17 cellular contexts compared by ENCODE assay signal in the genomic region with DNA sequence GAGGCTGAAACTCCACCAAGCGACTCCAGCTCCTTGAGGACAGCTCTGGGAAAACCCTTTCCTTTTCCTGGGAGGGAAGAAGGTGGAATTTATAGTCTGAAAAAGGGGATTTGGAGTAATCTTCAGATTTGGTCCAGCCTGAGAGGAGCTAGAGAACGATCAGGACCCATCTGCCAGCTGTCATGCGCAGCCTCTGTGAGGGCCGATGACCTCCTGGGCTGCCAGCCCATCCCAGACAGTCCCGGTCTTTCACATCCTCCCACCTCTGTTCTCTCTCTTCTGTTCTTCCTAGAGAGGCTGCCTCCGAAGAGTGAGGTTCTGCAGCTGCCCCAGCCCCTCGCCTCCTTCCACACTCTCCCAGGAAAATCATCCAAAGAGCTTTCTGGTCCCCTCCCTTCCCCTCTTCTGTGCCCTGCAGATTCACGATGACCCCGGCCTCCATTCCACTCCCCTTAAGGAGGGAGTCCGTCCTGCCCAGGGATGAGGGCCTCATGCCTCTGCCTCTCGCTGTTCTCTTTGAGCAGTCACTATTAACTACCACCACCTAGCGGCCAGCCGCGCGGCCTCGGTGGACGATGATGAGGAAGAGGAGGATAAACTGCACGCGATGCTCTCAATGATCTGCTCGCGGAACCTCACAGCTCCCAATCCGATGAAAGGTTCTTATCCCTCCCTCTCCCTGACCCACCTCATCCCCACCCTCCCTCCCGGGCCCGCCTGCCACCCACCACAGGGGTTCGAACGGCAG. TPM values are rescaled to one million over a fixed set of nuclear protein-coding genes. Genes with fewer than 3 reads are reported as not detected.
DNase-seq lines count a peak whose midpoint lies in the region; ATAC-seq, FAIRE-seq and TF ChIP-seq lines count a peak whose summit lies in the region.
"Had no signal": no experiment of that assay in that cellular context is flagged by ENCODE, and none has a peak within 500 bp of the region (broad histone marks: within the 10 kb centered on the region; RNA-seq: fewer than 3 reads in every experiment).

No MANE protein-coding gene starts in this region.

- no peaks in the 10 kb centered on the region for H3K27me3 Mint-ChIP-seq in naive thymus-derived CD8-positive, alpha-beta T cell

- intact Hi-C loops in HepG2 (cut with micrococcal nuclease; ENCODE audit: unreplicated experiment), result no loop called here
- intact Hi-C loops in right lobe of liver (cut with DNase I), result no loop called here

- 0 out of 2 replicates have a peak, but pooled peaks have one; percentile 12 for TF ChIP-seq CTCF in HepG2 (CRISPR knock-in tag; IDR thresholded peaks at IDR 0.05)
- no peak for TF ChIP-seq CTCF in right lobe of liver (IDR thresholded peaks at IDR 0.05)
- peak; percentile 39 for TF ChIP-seq CTCF in astrocyte of the cerebellum (IDR thresholded peaks at IDR 0.05; ENCODE audit: low read depth, low read length, missing control alignments)
- peak; percentile 32 for TF ChIP-seq CTCF in hepatocyte (IDR thresholded peaks at IDR 0.05; ENCODE audit: poor library complexity)

- no peaks in the 10 kb centered on the region for H4K20me1 ChIP-seq in HepG2 (ENCODE audit: insufficient read depth, low read length)
- H4K20me1 ChIP-seq in hepatocyte (ENCODE audit: insufficient read depth, poor library complexity, severe bottlenecking), result no peaks in the 10 kb centered on the region

- TF ChIP-seq EP300 in HepG2 (IDR thresholded peaks at IDR 0.05; ENCODE audit: low read depth in 2 of 2, low read length in 2 of 2), result no peak
- TF ChIP-seq EP300 in HepG2 (CRISPR knock-in tag; IDR thresholded peaks at IDR 0.05; ENCODE audit: borderline replicate concordance), result no peak

- CTCF ChIA-PET in HepG2 (lab: Yijun Ruan, JAX; ENCODE audit: low intra/inter-chr PET ratio, low total read pairs), result no interaction called here

- no peak overlapping the region for H3K4me3 ChIP-seq in HepG2 (replicated peaks in 1 of 3; ENCODE audit: insufficient read depth in 1 of 3, low read depth in 2 of 3, low read length in 3 of 3)
- no peak overlapping the region for H3K4me3 ChIP-seq in right lobe of liver
- H3K4me3 ChIP-seq in astrocyte of the cerebellum (ENCODE audit: low read depth, low read length), result no peak overlapping the region
- no peak overlapping the region for H3K4me3 ChIP-seq in hepatocyte
- H3K4me3 ChIP-seq: esophagus squamous epithelium had no signal

- BruUV-seq in HepG2 (replicated peaks; lab: Mats Ljungman, UMichigan), result no TSS peak

- H3K27me3 ChIP-seq in HepG2 (ENCODE audit: control insufficient read depth in 1 of 2, insufficient read depth in 2 of 2, low read length in 2 of 2) (no peaks in the 10 kb centered on the region), right lobe of liver (no peaks in the 10 kb centered on the region), hepatocyte (no peaks in the 10 kb centered on the region)
- H3K27me3 ChIP-seq: esophagus squamous epithelium had no signal

- no peak overlapping the region for H3K9ac ChIP-seq in HepG2 (ENCODE audit: insufficient read depth, low read depth, low read length)
- H3K9ac ChIP-seq: parathyroid adenoma had no signal

- H3K27ac ChIP-seq in HepG2 (ENCODE audit: extremely low read length, insufficient read depth, low read length) (no peak overlapping the region), right lobe of liver (no peak overlapping the region), hepatocyte (no peak overlapping the region)
- H3K27ac ChIP-seq: esophagus squamous epithelium, parathyroid adenoma had no signal

- POLR2A ChIA-PET in HepG2 (lab: Yijun Ruan, JAX), result no interaction called here
- POLR2A ChIA-PET in naive thymus-derived CD8-positive, alpha-beta T cell (lab: Charles Lee), result no interaction called here

- H3K9me2 ChIP-seq in hepatocyte (replicated peaks; ENCODE audit: insufficient read depth), result no peaks in the 10 kb centered on the region

- peak overlapping the region in 2 of 10 donors; percentile 19 to 51 for H3K27ac Mint-ChIP-seq in naive thymus-derived CD8-positive, alpha-beta T cell
- H3K27ac Mint-ChIP-seq: immature natural killer cell, mesothelial cell of epicardium had no signal

- ATAC-seq in HepG2, result no peak
- ATAC-seq in right lobe of liver, result no peak
- no peak for ATAC-seq in HG02763 (IDR thresholded peaks at IDR 0.05; ENCODE audit: unreplicated experiment)
- no peak for ATAC-seq in GM21723 (IDR thresholded peaks at IDR 0.05; ENCODE audit: unreplicated experiment)
- no peak for ATAC-seq in naive thymus-derived CD8-positive, alpha-beta T cell

- no peaks in the 10 kb centered on the region for H3K79me2 ChIP-seq in HepG2 (ENCODE audit: insufficient read depth, low read length)
- no peaks in the 10 kb centered on the region for H3K79me2 ChIP-seq in hepatocyte
- H3K79me2 ChIP-seq: parathyroid adenoma had no signal

- H3K4me2 ChIP-seq in HepG2 (ENCODE audit: low read depth, low read length) (no peak overlapping the region), hepatocyte (no peak overlapping the region)

- H3K9me3 Mint-ChIP-seq in naive thymus-derived CD8-positive, alpha-beta T cell, result no peaks in the 10 kb centered on the region
- H3K9me3 Mint-ChIP-seq: immature natural killer cell, mesothelial cell of epicardium had no signal

- WGBS in HepG2 (ENCODE audit: low lambda C conversion rate), result 89% methylated on average over 26 of the region's 26 CpGs
- WGBS in right lobe of liver (ENCODE audit: insufficient coverage, low coverage, low lambda C conversion rate, missing lambda C conversion rate), result 85% methylated on average over 23 of the region's 26 CpGs
- WGBS in hepatocyte (ENCODE audit: low lambda C conversion rate, missing lambda C conversion rate), result 71% methylated on average over 23 of the region's 26 CpGs

- H3K9me3 ChIP-seq in HepG2 (ENCODE audit: low read length), result no peaks in the 10 kb centered on the region
- H3K9me3 ChIP-seq in right lobe of liver, result no peaks in the 10 kb centered on the region
- H3K9me3 ChIP-seq in hepatocyte (ENCODE audit: low read depth), result no peaks in the 10 kb centered on the region
- H3K9me3 ChIP-seq: esophagus squamous epithelium had no signal

- DNase-seq in HepG2 (ENCODE audit: low spot score) (no peak), right lobe of liver (no peak), astrocyte of the cerebellum (ENCODE audit: low read depth) (no peak), hepatocyte (ENCODE audit: low spot score) (no peak), erythroblast (lab: John Stamatoyannopoulos, UW) (no peak)
- no peak for DNase-seq in naive thymus-derived CD8-positive, alpha-beta T cell
- DNase-seq: central memory CD4-positive, alpha-beta T cell; DMS79 treated with DMSO at 0.1 percent for 48 hours; esophagus squamous epithelium; immature natural killer cell; NCI-H187 treated with DMSO at 0.1 percent for 48 hours; NCI-H526 treated with DMSO at 0.1 percent for 48 hours; T1000 had no signal

- TF ChIP-seq POLR2A in HepG2 (IDR thresholded peaks at IDR 0.05; ENCODE audit: insufficient read depth in 1 of 2, low read depth in 2 of 2, low read length in 2 of 2), result no peak
- TF ChIP-seq POLR2A in right lobe of liver (IDR thresholded peaks at IDR 0.05), result no peak
- TF ChIP-seq POLR2A in erythroblast (IDR thresholded peaks at IDR 0.05; ENCODE audit: low read length), result no peak

- H3K4me1 ChIP-seq in HepG2 (ENCODE audit: insufficient read depth, low read length) (no peaks in the 10 kb centered on the region), right lobe of liver (no peaks in the 10 kb centered on the region), hepatocyte (ENCODE audit: insufficient read depth) (no peaks in the 10 kb centered on the region)
- H3K4me1 ChIP-seq: parathyroid adenoma had no signal

- TF ChIP-seq RAD21 in HepG2 (CRISPR knock-in tag; IDR thresholded peaks at IDR 0.05), result no peak

- in situ Hi-C loops in HepG2 (cut with HindIII; ENCODE audit: extremely low pct_ligation_motif_present, low pct_unique_long_range_greater_than_20kb), result no loop called here
- in situ Hi-C loops in astrocyte of the cerebellum (cut with HindIII; ENCODE audit: low sequenced_read_pairs), result no loop called here

- H3K36me3 Mint-ChIP-seq in naive thymus-derived CD8-positive, alpha-beta T cell, result peaks cover 0 to 39% (median 0%) of the 10 kb centered on the region in 3 donors
- H3K36me3 Mint-ChIP-seq: immature natural killer cell had no signal

- H3K4me1 Mint-ChIP-seq in naive thymus-derived CD8-positive, alpha-beta T cell, result no peaks in the 10 kb centered on the region
- H3K4me1 Mint-ChIP-seq: immature natural killer cell, mesothelial cell of epicardium had no signal

- H3K4me3 Mint-ChIP-seq in naive thymus-derived CD8-positive, alpha-beta T cell, result no peak overlapping the region
- H3K4me3 Mint-ChIP-seq: immature natural killer cell, mesothelial cell of epicardium had no signal

- FAIRE-seq in HepG2 (lab: Jason Lieb, UNC), result no peak

- H3K36me3 ChIP-seq in HepG2 (replicated peaks in 1 of 2; ENCODE audit: control insufficient read depth in 1 of 2, insufficient read depth in 2 of 2, low read length in 2 of 2), result peaks cover 14 to 25% of the 10 kb centered on the region in 2 experiments; a peak in 3 of 5 replicates
- H3K36me3 ChIP-seq in right lobe of liver, result peaks cover 0 to 2% (median 0%) of the 10 kb centered on the region in 4 donors
- H3K36me3 ChIP-seq in hepatocyte (replicated peaks; ENCODE audit: insufficient read depth, low read depth), result no peaks in the 10 kb centered on the region

- H2AFZ ChIP-seq in HepG2 (ENCODE audit: low read length) (no peak overlapping the region), hepatocyte (no peak overlapping the region)
- H2AFZ ChIP-seq: parathyroid adenoma had no signal

RNA-seq across cellular contexts. Expression of a gene that starts 29.6 kb away (rescaled TPM):
- total RNA-seq in HepG2 (2016; rRNA removed; fragmentation: Illumina TruSeq; extraction: Trizol) (11.3 and 30.4 TPM in 2 replicates), right lobe of liver (10 to 100 TPM in 4 of 6 experiments, 1 to 10 TPM in 2; 6.0 to 17.2 (median 13.2) TPM), hepatocyte (22.2 and 22.3 TPM in 2 replicates)
- 7.6 and 9.3 TPM in 2 replicates for total RNA-seq in HepG2 (2016; cell fraction: cytosol; rRNA removed; fragmentation: Illumina TruSeq; extraction: Trizol; ENCODE audit: low read depth)
- total RNA-seq in HepG2 (2016; cell fraction: insoluble cytoplasmic fraction; rRNA removed; fragmentation: Illumina TruSeq; extraction: Trizol), result 9.9 and 30.6 TPM in 2 replicates
- 11.2 and 13.2 TPM in 2 replicates for total RNA-seq in HepG2 (2016; cell fraction: membrane; rRNA removed; fragmentation: Illumina TruSeq; extraction: Trizol)
- 35.7 and 46.1 TPM in 2 replicates for total RNA-seq in HepG2 (2016; cell fraction: nucleus; rRNA removed; fragmentation: Illumina TruSeq; extraction: Trizol)
- polyA plus RNA-seq in HepG2 (2011; rRNA removed) (51.3 and 65.4 TPM in 2 replicates), hepatocyte (34.9 and 51.2 TPM in 2 replicates)
- 21.2 and 36.3 TPM in 2 replicates for polyA plus RNA-seq in HepG2 (2011; cell fraction: cytosol; rRNA removed)
- 464 and 562 TPM in 2 replicates for polyA plus RNA-seq in HepG2 (2011; cell fraction: nucleus; rRNA removed)
- 23.3 and 40.7 TPM in 2 replicates for polyA plus RNA-seq in HepG2 (2012)
- polyA plus RNA-seq in HepG2 (2016; cell fraction: cytosol; fragmentation: Illumina TruSeq; extraction: Trizol; ENCODE audit: low read depth), result 3.8 and 4.0 TPM in 2 replicates
- 14.4 and 16.9 TPM in 2 replicates for polyA plus RNA-seq in HepG2 (2016; cell fraction: insoluble cytoplasmic fraction; fragmentation: Illumina TruSeq; extraction: Trizol; ENCODE audit: low read depth)
- 7.9 and 8.8 TPM in 2 replicates for polyA plus RNA-seq in HepG2 (2016; cell fraction: membrane; fragmentation: Illumina TruSeq; extraction: Trizol; ENCODE audit: low read depth)
- polyA plus RNA-seq in HepG2 (2016; cell fraction: nucleus; fragmentation: Illumina TruSeq; extraction: Trizol; ENCODE audit: insufficient read depth, low read depth), result 128 and 136 TPM in 2 replicates
- polyA minus RNA-seq in HepG2 (2011; rRNA and poly(A)+ RNA removed; ENCODE audit: low replicate concordance), result 30.6 and 64.0 TPM in 2 replicates
- polyA minus RNA-seq in HepG2 (2011; cell fraction: cytosol; rRNA and poly(A)+ RNA removed), result 15.6 and 19.8 TPM in 2 replicates
- polyA minus RNA-seq in HepG2 (2011; cell fraction: nucleus; rRNA and poly(A)+ RNA removed), result 41.3 and 46.7 TPM in 2 replicates
- total RNA-seq in naive thymus-derived CD8-positive, alpha-beta T cell, result 100 to 1,000 TPM; 160 to 179 TPM
- polyA plus RNA-seq in naive thymus-derived CD8-positive, alpha-beta T cell, result 10 to 100 TPM; 12.1 to 22.6 (median 13.1) TPM

RNA-seq across cellular contexts. Expression of a gene that starts 30.7 kb away (rescaled TPM):
- 65.8 and 75.8 TPM in 2 replicates for total RNA-seq in HepG2 (2016; rRNA removed; fragmentation: Illumina TruSeq; extraction: Trizol)
- total RNA-seq in HepG2 (2016; cell fraction: cytosol; rRNA removed; fragmentation: Illumina TruSeq; extraction: Trizol; ENCODE audit: low read depth), result 6.6 and 6.8 TPM in 2 replicates
- total RNA-seq in HepG2 (2016; cell fraction: insoluble cytoplasmic fraction; rRNA removed; fragmentation: Illumina TruSeq; extraction: Trizol), result 68.7 and 76.2 TPM in 2 replicates
- total RNA-seq in HepG2 (2016; cell fraction: membrane; rRNA removed; fragmentation: Illumina TruSeq; extraction: Trizol), result 16.3 and 19.0 TPM in 2 replicates
- 55.3 and 57.6 TPM in 2 replicates for total RNA-seq in HepG2 (2016; cell fraction: nucleus; rRNA removed; fragmentation: Illumina TruSeq; extraction: Trizol)
- 7.1 and 7.2 TPM in 2 replicates for polyA plus RNA-seq in HepG2 (2011; rRNA removed)
- 4.8 and 5.9 TPM in 2 replicates for polyA plus RNA-seq in HepG2 (2011; cell fraction: cytosol; rRNA removed)
- polyA plus RNA-seq in HepG2 (2011; cell fraction: nucleus; rRNA removed), result 17.4 and 22.0 TPM in 2 replicates
- polyA plus RNA-seq in HepG2 (2012), result 22.0 and 25.7 TPM in 2 replicates
- polyA plus RNA-seq in HepG2 (2016; cell fraction: cytosol; fragmentation: Illumina TruSeq; extraction: Trizol; ENCODE audit: low read depth), result 3.5 and 3.7 TPM in 2 replicates
- polyA plus RNA-seq in HepG2 (2016; cell fraction: insoluble cytoplasmic fraction; fragmentation: Illumina TruSeq; extraction: Trizol; ENCODE audit: low read depth), result 56.2 and 57.1 TPM in 2 replicates
- polyA plus RNA-seq in HepG2 (2016; cell fraction: membrane; fragmentation: Illumina TruSeq; extraction: Trizol; ENCODE audit: low read depth), result 8.9 and 9.7 TPM in 2 replicates
- polyA plus RNA-seq in HepG2 (2016; cell fraction: nucleus; fragmentation: Illumina TruSeq; extraction: Trizol; ENCODE audit: insufficient read depth, low read depth), result 56.6 and 58.6 TPM in 2 replicates
- polyA minus RNA-seq in HepG2 (2011; rRNA and poly(A)+ RNA removed; ENCODE audit: low replicate concordance), result 18.4 and 38.7 TPM in 2 replicates
- 21.0 and 22.0 TPM in 2 replicates for polyA minus RNA-seq in HepG2 (2011; cell fraction: cytosol; rRNA and poly(A)+ RNA removed)
- 43.1 and 48.6 TPM in 2 replicates for polyA minus RNA-seq in HepG2 (2011; cell fraction: nucleus; rRNA and poly(A)+ RNA removed)
- 10 to 100 TPM in 5 of 6 experiments, 1 to 10 TPM in 1; 9.7 to 26.2 (median 13.1) TPM for total RNA-seq in right lobe of liver
- total RNA-seq in hepatocyte, result 21.2 and 28.9 TPM in 2 replicates
- 20.6 and 22.0 TPM in 2 replicates for polyA plus RNA-seq in hepatocyte
- 10 to 100 TPM; 35.1 to 37.1 TPM for total RNA-seq in naive thymus-derived CD8-positive, alpha-beta T cell
- 10 to 100 TPM; 12.0 to 22.1 (median 14.0) TPM for polyA plus RNA-seq in naive thymus-derived CD8-positive, alpha-beta T cell

RNA-seq across cellular contexts. Expression of a gene that starts 33.9 kb away (rescaled TPM):
- total RNA-seq in HepG2 (2016; rRNA removed; fragmentation: Illumina TruSeq; extraction: Trizol) (2.3 and 3.5 TPM in 2 replicates), right lobe of liver (10 to 100 TPM in 2 of 6 experiments, 1 to 10 TPM in 4; 3.3 to 12.6 (median 7.0) TPM), hepatocyte (4.9 and 11.2 TPM in 2 replicates)
- 0.79 and 1.5 TPM in 2 replicates for total RNA-seq in HepG2 (2016; cell fraction: cytosol; rRNA removed; fragmentation: Illumina TruSeq; extraction: Trizol; ENCODE audit: low read depth)
- 2.0 and 2.9 TPM in 2 replicates for total RNA-seq in HepG2 (2016; cell fraction: insoluble cytoplasmic fraction; rRNA removed; fragmentation: Illumina TruSeq; extraction: Trizol)
- 2.3 and 2.4 TPM in 2 replicates for total RNA-seq in HepG2 (2016; cell fraction: membrane; rRNA removed; fragmentation: Illumina TruSeq; extraction: Trizol)
- 3.0 and 3.9 TPM in 2 replicates for total RNA-seq in HepG2 (2016; cell fraction: nucleus; rRNA removed; fragmentation: Illumina TruSeq; extraction: Trizol)
- polyA plus RNA-seq in HepG2 (2011; rRNA removed) (1.8 and 2.1 TPM in 2 replicates), hepatocyte (8.9 and 9.9 TPM in 2 replicates)
- polyA plus RNA-seq in HepG2 (2011; cell fraction: cytosol; rRNA removed), result 0.86 and 0.92 TPM in 2 replicates
- 13.6 and 19.3 TPM in 2 replicates for polyA plus RNA-seq in HepG2 (2011; cell fraction: nucleus; rRNA removed)
- 6.6 and 7.5 TPM in 2 replicates for polyA plus RNA-seq in HepG2 (2012)
- 0.35 and 0.63 TPM in 2 replicates for polyA plus RNA-seq in HepG2 (2016; cell fraction: cytosol; fragmentation: Illumina TruSeq; extraction: Trizol; ENCODE audit: low read depth)
- polyA plus RNA-seq in HepG2 (2016; cell fraction: insoluble cytoplasmic fraction; fragmentation: Illumina TruSeq; extraction: Trizol; ENCODE audit: low read depth), result 3.1 and 5.6 TPM in 2 replicates
- 1.4 and 1.6 TPM in 2 replicates for polyA plus RNA-seq in HepG2 (2016; cell fraction: membrane; fragmentation: Illumina TruSeq; extraction: Trizol; ENCODE audit: low read depth)
- 14.3 and 17.8 TPM in 2 replicates for polyA plus RNA-seq in HepG2 (2016; cell fraction: nucleus; fragmentation: Illumina TruSeq; extraction: Trizol; ENCODE audit: insufficient read depth, low read depth)
- polyA minus RNA-seq in HepG2 (2011; rRNA and poly(A)+ RNA removed; ENCODE audit: low replicate concordance), result 4.3 and 8.2 TPM in 2 replicates
- polyA minus RNA-seq in HepG2 (2011; cell fraction: cytosol; rRNA and poly(A)+ RNA removed), result 3.1 and 3.8 TPM in 2 replicates
- polyA minus RNA-seq in HepG2 (2011; cell fraction: nucleus; rRNA and poly(A)+ RNA removed), result 8.1 and 8.8 TPM in 2 replicates
- 10 to 100 TPM; 60.8 to 67.4 TPM for total RNA-seq in naive thymus-derived CD8-positive, alpha-beta T cell
- under 1 TPM; 0.73 to 0.96 (median 0.79) TPM for polyA plus RNA-seq in naive thymus-derived CD8-positive, alpha-beta T cell

Comparison
In these comparisons a context has a peak if more than half of its experiments do, and no peak if none do; other contexts are left out.
1. CTCF ChIP-seq: peak in HepG2 (single experiment), astrocyte of the cerebellum (single experiment) and hepatocyte (single experiment); none in right lobe of liver (0 of 4).